In genomic region chr10:100829933-100830727, GRCh38 we compare ENCODE assay signal across 1 cellular context.
TF ChIP-seq lines count a peak whose summit lies in the region.

No MANE protein-coding gene starts in this region.

TF ChIP-seq in GM12878, 131 proteins besides CTCF, POLR2A, EP300 and RAD21 (continued from another document):
- no peak for TF ChIP-seq BCL3 (IDR thresholded peaks at IDR 0.05; ENCODE audit: borderline replicate concordance, insufficient read depth, low read depth, low read length, poor library complexity, severe bottlenecking)
- TF ChIP-seq POU2F2 (IDR thresholded peaks at IDR 0.05; ENCODE audit: borderline replicate concordance, low read depth, low read length): no peak
TF ChIP-seq in GM12878: peak in this region for 0.
